ENCODE assay signal across 8 cellular contexts in the genomic region with DNA sequence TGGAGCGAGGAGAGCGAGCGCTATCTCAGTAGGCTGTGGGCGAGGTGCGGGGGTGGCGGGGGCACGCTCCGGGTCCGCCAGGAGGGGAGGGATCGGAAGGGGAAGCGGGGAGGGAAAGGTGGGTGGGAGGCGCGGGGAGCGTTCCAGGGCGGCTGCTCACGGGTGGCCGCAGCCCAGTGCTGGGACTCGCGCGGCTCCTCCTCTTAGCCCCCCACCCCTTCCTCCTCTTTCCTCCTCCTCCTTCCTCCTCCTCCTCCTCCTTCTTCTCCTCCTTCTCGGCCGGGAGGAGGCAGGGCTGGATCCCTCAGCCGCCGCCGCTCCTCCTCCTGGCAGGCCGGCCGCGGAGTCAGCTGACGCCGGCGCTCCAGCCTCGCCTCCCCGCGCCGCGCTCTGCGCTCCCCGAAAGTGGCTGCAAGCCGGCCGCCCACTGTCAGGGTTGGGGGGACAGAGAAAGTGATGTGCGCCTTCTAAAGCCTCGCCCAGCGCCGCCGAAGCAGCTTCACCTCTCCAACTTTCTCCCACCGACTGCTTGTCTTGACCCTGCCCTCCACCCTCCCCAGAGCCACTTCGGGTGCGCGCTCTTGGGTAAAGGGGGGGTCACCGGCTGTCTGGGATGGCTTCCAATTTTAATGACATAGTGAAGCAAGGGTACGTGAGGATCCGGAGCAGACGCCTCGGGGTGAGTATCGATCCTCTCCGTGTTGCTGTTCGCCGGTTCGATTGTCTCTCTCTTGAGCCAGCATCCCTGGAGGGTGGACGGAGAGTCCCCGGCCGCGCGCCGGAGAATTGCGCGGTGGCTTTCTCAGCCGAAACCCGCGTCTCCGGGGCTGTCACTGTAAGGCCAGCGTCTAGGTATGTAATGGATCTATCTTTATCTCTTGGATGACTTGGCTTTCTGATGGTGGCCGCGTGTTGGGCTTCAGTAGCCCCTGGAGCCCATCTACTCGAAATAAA. TPM values are rescaled to one million over a fixed set of nuclear protein-coding genes. Genes with fewer than 3 reads are reported as not detected.
DNase-seq lines count a peak whose midpoint lies in the region; ATAC-seq and FAIRE-seq lines count a peak whose summit lies in the region.

TSS of gene DOK5 (plus strand) at position 260 of the 954 bp plus-strand sequence. CDS start at position 614, 354 bp downstream.

- intact Hi-C loops in left ventricle myocardium superior (cut with micrococcal nuclease) (loop anchor here (10.0 kb wide), 1 partner anchor 169 kb away; no protein-coding TSS in a partner anchor), posterior vena cava (cut with DNase I) (no loop called here)

- DNase-seq in Daoy (ENCODE audit: low read depth) (peak; percentile 57), left ventricle myocardium superior (peak; percentile 71), posterior vena cava (ENCODE audit: low spot score) (peak; percentile 80), COLO829 (ENCODE audit: low spot score) (no peak), HTR-8/SVneo (ENCODE audit: insufficient read length, low spot score) (no peak)
- DNase-seq in activated naive CD8-positive, alpha-beta T cell treated with anti-CD3 and anti-CD28 coated beads, Interleukin-2, amount 50 U/mL, for 24 hours: peak; percentile 3

- no peak within 1 kb of the TSS for H3K27ac Mint-ChIP-seq in activated naive CD8-positive, alpha-beta T cell treated with anti-CD3 and anti-CD28 coated beads, Interleukin-2, amount 50 U/mL, for 24 hours

- H3K4me3 Mint-ChIP-seq in activated naive CD8-positive, alpha-beta T cell treated with anti-CD3 and anti-CD28 coated beads, Interleukin-2, amount 50 U/mL, for 24 hours: peak within 1 kb of the TSS; percentile 53

- peaks cover 57% of the 10 kb centered on the region for H3K27me3 Mint-ChIP-seq in activated naive CD8-positive, alpha-beta T cell treated with anti-CD3 and anti-CD28 coated beads, Interleukin-2, amount 50 U/mL, for 24 hours

- peaks cover 21% of the 10 kb centered on the region for H3K4me1 Mint-ChIP-seq in activated naive CD8-positive, alpha-beta T cell treated with anti-CD3 and anti-CD28 coated beads, Interleukin-2, amount 50 U/mL, for 24 hours

- no peak for FAIRE-seq in HTR-8/SVneo (lab: Jason Lieb, UNC)

- no peaks in the 10 kb centered on the region for H3K36me3 Mint-ChIP-seq in activated naive CD8-positive, alpha-beta T cell treated with anti-CD3 and anti-CD28 coated beads, Interleukin-2, amount 50 U/mL, for 24 hours (ENCODE audit: low read depth)

- peaks cover 11% of the 10 kb centered on the region for H3K9me3 Mint-ChIP-seq in activated naive CD8-positive, alpha-beta T cell treated with anti-CD3 and anti-CD28 coated beads, Interleukin-2, amount 50 U/mL, for 24 hours

- no peak for ATAC-seq in activated naive CD8-positive, alpha-beta T cell treated with anti-CD3 and anti-CD28 coated beads, Interleukin-2, amount 50 U/mL, for 24 hours
- peak; percentile 93 for ATAC-seq in left ventricle myocardium superior
- no peak for ATAC-seq in GM19463 (IDR thresholded peaks at IDR 0.05; ENCODE audit: unreplicated experiment)
- no peak for ATAC-seq in HG03571 (IDR thresholded peaks at IDR 0.05; ENCODE audit: unreplicated experiment)

RNA-seq across cellular contexts. Expression of gene DOK5, which starts in this region (rescaled TPM):
- 0.06 and 0.91 TPM in 2 replicates for total RNA-seq in Daoy (2014; rRNA removed; shearing (Covaris generic))
- total RNA-seq in left ventricle myocardium superior (1.8 TPM), posterior vena cava (1 to 10 TPM; 4.4 to 6.1 TPM)

Comparison
In these comparisons a context has a peak if more than half of its experiments do, and no peak if none do; other contexts are left out.
1. Peak in DNase-seq in Daoy; RNA of the gene not detected or under 1 TPM.
2. DNase-seq: peak in activated naive CD8-positive, alpha-beta T cell treated with anti-CD3 and anti-CD28 coated beads, Interleukin-2, amount 50 U/mL, for 24 hours (single experiment), left ventricle myocardium superior (single experiment) and posterior vena cava (single experiment); none in COLO829 (single experiment) and HTR-8/SVneo (single experiment).